In genomic region chr10:119073584-119073983, GRCh38 we compare ENCODE assay signal across 18 cellular contexts. TPM values are rescaled to one million over a fixed set of nuclear protein-coding genes. Genes with fewer than 3 reads are reported as not detected.
DNase-seq lines count a peak whose midpoint lies in the region; ATAC-seq and TF ChIP-seq lines count a peak whose summit lies in the region.
"Had no signal": no experiment of that assay in that cellular context is flagged by ENCODE, and none has a peak within 500 bp of the region (broad histone marks: within the 10 kb centered on the region; RNA-seq: fewer than 3 reads in every experiment).

No MANE protein-coding gene starts in this region.

- DNase-seq in SK-N-MC (ENCODE audit: low read depth, low spot score), result no peak
- no peak for DNase-seq in chondrocyte (ENCODE audit: low spot score)
- no peak for DNase-seq in neural crest cell (ENCODE audit: low read depth, low spot score)
- no peak for DNase-seq in foreskin keratinocyte
- no peak for DNase-seq in NCI-H2081 treated with DMSO at 0.1 percent for 48 hours (lab: John Stamatoyannopoulos, UW)
- DNase-seq in SHP77 treated with DMSO at 0.1 percent for 48 hours (lab: John Stamatoyannopoulos, UW), result no peak
- DNase-seq: activated CD4-positive, alpha-beta T cell treated with anti-CD3 and anti-CD28 coated beads, Interleukin-2, amount 50 U/mL, for 1 hour; amniotic stem cell; Kasumi-1; NCI-H524; occipital lobe; right cardiac atrium had no signal

- H3K27ac ChIP-seq in DOHH2 (ENCODE audit: low read depth, low read length), result peak overlapping the region; percentile 0; the same call in 1 of the 2 replicates
- peak overlapping the region; percentile 36; the same call in 1 of the 2 replicates for H3K27ac ChIP-seq in SK-N-MC
- H3K27ac ChIP-seq in foreskin keratinocyte, result no peak overlapping the region
- H3K27ac ChIP-seq: cardiac muscle cell, esophagus muscularis mucosa, tibial nerve had no signal

- TF ChIP-seq CTCF in DOHH2 (IDR thresholded peaks at IDR 0.05; ENCODE audit: low read depth, low read length, poor library complexity, severe bottlenecking) (no peak), chondrocyte (IDR thresholded peaks at IDR 0.05) (no peak), neural crest cell (conservative IDR thresholded peaks at IDR 0.05) (no peak), foreskin keratinocyte (conservative IDR thresholded peaks at IDR 0.05) (no peak)

- peaks cover 34% of the 10 kb centered on the region for H4K20me1 ChIP-seq in DOHH2 (ENCODE audit: control insufficient read depth, insufficient read depth, low read depth, low read length)

- H3K27me3 Mint-ChIP-seq in chondrocyte (ENCODE audit: low read depth) (no peaks in the 10 kb centered on the region), neural crest cell (ENCODE audit: low read depth) (no peaks in the 10 kb centered on the region)
- H3K27me3 Mint-ChIP-seq: B cell; stimulated activated memory B cell treated with anti-CD40 and anti-IgM and Interleukin-4, amounts not matched to agents 10 μg/mL and 1 μg/mL and 100 μg/mL, for 72 hours had no signal

- peaks cover 22% of the 10 kb centered on the region for H3F3A ChIP-seq in DOHH2 (ENCODE audit: control insufficient read depth, insufficient read depth)

- no peaks in the 10 kb centered on the region for H3K27me3 ChIP-seq in DOHH2 (ENCODE audit: control insufficient read depth, low read length)
- H3K27me3 ChIP-seq in foreskin keratinocyte, result no peaks in the 10 kb centered on the region
- H3K27me3 ChIP-seq: cardiac muscle cell, esophagus muscularis mucosa, tibial nerve had no signal

- H3K9me2 ChIP-seq in DOHH2 (replicated peaks; ENCODE audit: control insufficient read depth, low read length), result no peaks in the 10 kb centered on the region

- H3K36me3 ChIP-seq in DOHH2 (ENCODE audit: control insufficient read depth, low read length) (peaks cover 85% of the 10 kb centered on the region), SK-N-MC (ENCODE audit: insufficient read depth, low read length) (peaks cover 55% of the 10 kb centered on the region)

- H3K4me3 ChIP-seq in DOHH2 (ENCODE audit: low read length) (no peak overlapping the region), SK-N-MC (no peak overlapping the region)
- H3K4me3 ChIP-seq: cardiac muscle cell, esophagus muscularis mucosa, tibial nerve had no signal

- H3K27ac Mint-ChIP-seq in chondrocyte (ENCODE audit: unreplicated experiment) (peak overlapping the region; percentile 41), neural crest cell (ENCODE audit: unreplicated experiment) (no peak overlapping the region)
- H3K27ac Mint-ChIP-seq: B cell; stimulated activated memory B cell treated with anti-CD40 and anti-IgM and Interleukin-4, amounts not matched to agents 10 μg/mL and 1 μg/mL and 100 μg/mL, for 72 hours had no signal

- H3K9me3 ChIP-seq in DOHH2 (ENCODE audit: control insufficient read depth, insufficient read depth, low read length), result no peaks in the 10 kb centered on the region
- no peaks in the 10 kb centered on the region for H3K9me3 ChIP-seq in SK-N-MC (ENCODE audit: low read depth, low read length)
- H3K9me3 ChIP-seq: esophagus muscularis mucosa, tibial nerve had no signal

- H3K36me3 Mint-ChIP-seq in chondrocyte (ENCODE audit: low read depth) (peaks cover 28% of the 10 kb centered on the region), neural crest cell (ENCODE audit: low read depth) (peaks cover 31% of the 10 kb centered on the region)

- H3K4me1 ChIP-seq in DOHH2 (ENCODE audit: control insufficient read depth, low read length), result peaks cover 34% of the 10 kb centered on the region
- H3K4me1 ChIP-seq in foreskin keratinocyte, result peaks cover 11% of the 10 kb centered on the region

- no peak overlapping the region for H3K4me2 ChIP-seq in DOHH2 (ENCODE audit: low read length)

- no peaks in the 10 kb centered on the region for H3K9me3 Mint-ChIP-seq in chondrocyte (ENCODE audit: low read depth)
- no peaks in the 10 kb centered on the region for H3K9me3 Mint-ChIP-seq in neural crest cell
- H3K9me3 Mint-ChIP-seq: stimulated activated memory B cell treated with anti-CD40 and anti-IgM and Interleukin-4, amounts not matched to agents 10 μg/mL and 1 μg/mL and 100 μg/mL, for 72 hours had no signal

- H3K4me3 Mint-ChIP-seq in chondrocyte (ENCODE audit: unreplicated experiment) (no peak overlapping the region), neural crest cell (peak overlapping the region; percentile 39)
- H3K4me3 Mint-ChIP-seq: B cell; stimulated activated memory B cell treated with anti-CD40 and anti-IgM and Interleukin-4, amounts not matched to agents 10 μg/mL and 1 μg/mL and 100 μg/mL, for 72 hours had no signal

- no peak for ATAC-seq in foreskin keratinocyte
- ATAC-seq: right cardiac atrium; stimulated activated memory B cell treated with anti-CD40 and anti-IgM and Interleukin-4, amounts not matched to agents 10 μg/mL and 1 μg/mL and 100 μg/mL, for 72 hours had no signal

- H3K4me1 Mint-ChIP-seq in chondrocyte (ENCODE audit: low read depth), result peaks cover 40% of the 10 kb centered on the region
- peaks cover 13% of the 10 kb centered on the region for H3K4me1 Mint-ChIP-seq in neural crest cell

- H3K9ac ChIP-seq in SK-N-MC (ENCODE audit: insufficient read length), result no peak overlapping the region

- H3K79me2 ChIP-seq in DOHH2 (ENCODE audit: control insufficient read depth, low read length), result peaks cover 97% of the 10 kb centered on the region

RNA-seq across cellular contexts. Expression of gene EIF3A, which starts 7.0 kb away (rescaled TPM):
- total RNA-seq in chondrocyte, result 121 to 136 TPM (median 134 TPM) in 3 replicates
- 163 and 169 TPM in 2 replicates for total RNA-seq in neural crest cell
- total RNA-seq in foreskin keratinocyte, result 152 and 172 TPM in 2 replicates
- polyA plus RNA-seq in foreskin keratinocyte, result 33.0 and 41.1 TPM in 2 replicates

RNA-seq across cellular contexts. Expression of gene DENND10, which starts 30.3 kb away (rescaled TPM):
- total RNA-seq in chondrocyte (32.4 to 43.0 TPM (median 40.1 TPM) in 3 replicates), neural crest cell (48.1 and 49.3 TPM in 2 replicates), foreskin keratinocyte (49.8 and 52.6 TPM in 2 replicates)
- 21.8 and 23.3 TPM in 2 replicates for polyA plus RNA-seq in foreskin keratinocyte

RNA-seq across cellular contexts. Expression of gene NANOS1, which starts 44.1 kb away (rescaled TPM):
- 3.8 to 9.7 TPM (median 4.5 TPM) in 3 replicates for total RNA-seq in chondrocyte
- 2.8 and 3.0 TPM in 2 replicates for total RNA-seq in neural crest cell
- 0.67 and 0.78 TPM in 2 replicates for total RNA-seq in foreskin keratinocyte
- polyA plus RNA-seq in foreskin keratinocyte, result 0.99 and 1.1 TPM in 2 replicates
